1 cellular context compared by ENCODE assay signal in genomic region chr2:202508686-202509085, GRCh38.
TF ChIP-seq lines count a peak whose summit lies in the region.

No MANE protein-coding gene starts in this region.

TF ChIP-seq in IMR-90, 13 proteins besides CTCF, POLR2A, EP300 and RAD21:
- no peak for TF ChIP-seq MAFK (IDR thresholded peaks at IDR 0.05; ENCODE audit: low read depth, low read length)
- TF ChIP-seq SMC3 (IDR thresholded peaks at IDR 0.05; ENCODE audit: low read depth, low read length), result no peak
- no peak for TF ChIP-seq RFX5 (IDR thresholded peaks at IDR 0.05; ENCODE audit: low read depth, low read length)
- TF ChIP-seq, protein P1, sequence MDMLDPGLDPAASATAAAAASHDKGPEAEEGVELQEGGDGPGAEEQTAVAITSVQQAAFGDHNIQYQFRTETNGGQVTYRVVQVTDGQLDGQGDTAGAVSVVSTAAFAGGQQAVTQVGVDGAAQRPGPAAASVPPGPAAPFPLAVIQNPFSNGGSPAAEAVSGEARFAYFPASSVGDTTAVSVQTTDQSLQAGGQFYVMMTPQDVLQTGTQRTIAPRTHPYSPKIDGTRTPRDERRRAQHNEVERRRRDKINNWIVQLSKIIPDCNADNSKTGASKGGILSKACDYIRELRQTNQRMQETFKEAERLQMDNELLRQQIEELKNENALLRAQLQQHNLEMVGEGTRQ (IDR thresholded peaks at IDR 0.05; ENCODE audit: low read depth, low read length), result no peak
- no peak for TF ChIP-seq BHLHE40 (IDR thresholded peaks at IDR 0.05; ENCODE audit: low read depth, low read length)
- TF ChIP-seq MXI1 (IDR thresholded peaks at IDR 0.05; ENCODE audit: borderline replicate concordance, low read depth, low read length), result no peak
- TF ChIP-seq FOS (IDR thresholded peaks at IDR 0.05; ENCODE audit: low read depth, low read length), result no peak
- no peak for TF ChIP-seq RCOR1 (IDR thresholded peaks at IDR 0.05; ENCODE audit: insufficient replicate concordance, low read length)
- no peak for TF ChIP-seq CEBPB (IDR thresholded peaks at IDR 0.05; ENCODE audit: low read depth, low read length)
- no peak for TF ChIP-seq NFE2L2 (IDR thresholded peaks at IDR 0.05; ENCODE audit: low read depth, low read length)
- TF ChIP-seq, protein P2, sequence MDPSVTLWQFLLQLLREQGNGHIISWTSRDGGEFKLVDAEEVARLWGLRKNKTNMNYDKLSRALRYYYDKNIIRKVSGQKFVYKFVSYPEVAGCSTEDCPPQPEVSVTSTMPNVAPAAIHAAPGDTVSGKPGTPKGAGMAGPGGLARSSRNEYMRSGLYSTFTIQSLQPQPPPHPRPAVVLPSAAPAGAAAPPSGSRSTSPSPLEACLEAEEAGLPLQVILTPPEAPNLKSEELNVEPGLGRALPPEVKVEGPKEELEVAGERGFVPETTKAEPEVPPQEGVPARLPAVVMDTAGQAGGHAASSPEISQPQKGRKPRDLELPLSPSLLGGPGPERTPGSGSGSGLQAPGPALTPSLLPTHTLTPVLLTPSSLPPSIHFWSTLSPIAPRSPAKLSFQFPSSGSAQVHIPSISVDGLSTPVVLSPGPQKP (IDR thresholded peaks at IDR 0.05; ENCODE audit: borderline replicate concordance, low read depth, low read length), result no peak
- no peak for TF ChIP-seq MAZ (IDR thresholded peaks at IDR 0.05; ENCODE audit: borderline replicate concordance, low read depth, low read length)
- TF ChIP-seq CHD1 (IDR thresholded peaks at IDR 0.05; ENCODE audit: low read depth, low read length), result no peak
